ENCODE assay signal across 9 cellular contexts in genomic region chr14:95496111-95496681, GRCh38. TPM values are rescaled to one million over a fixed set of nuclear protein-coding genes. Genes with fewer than 3 reads are reported as not detected.
A peak's percentile ranks its signal among the peaks of the same experiment; 100 is the strongest.
DNase-seq lines count a peak whose midpoint lies in the region; ATAC-seq and TF ChIP-seq lines count a peak whose summit lies in the region.
"Had no signal": no experiment of that assay in that cellular context is flagged by ENCODE, and none has a peak within 500 bp of the region (broad histone marks: within the 10 kb centered on the region; RNA-seq: fewer than 3 reads in every experiment).

No MANE protein-coding gene starts in this region.

- H3K4me3 ChIP-seq in Karpas-422 (ENCODE audit: low read length) (no peak overlapping the region), testis (no peak overlapping the region)

- H3K27ac Mint-ChIP-seq in activated CD8-positive, alpha-beta memory T cell treated with anti-CD3 and anti-CD28 coated beads, Interleukin-2, amount 10 ng/mL, durations not matched to agents 7 days and 5 days = peak overlapping the region; percentile 86

- H3K4me1 ChIP-seq in Karpas-422 (ENCODE audit: low read length) = peaks cover 40% of the 10 kb centered on the region
- peaks cover 50% of the 10 kb centered on the region for H3K4me1 ChIP-seq in testis
- peaks cover 9% of the 10 kb centered on the region for H3K4me1 ChIP-seq in foreskin keratinocyte

- H3K27ac ChIP-seq in Karpas-422 (ENCODE audit: low read length) = no peak overlapping the region
- H3K27ac ChIP-seq in testis = peak overlapping the region; percentile 53 to 63
- H3K27ac ChIP-seq in foreskin keratinocyte = no peak overlapping the region

- H3K36me3 ChIP-seq in Karpas-422 (ENCODE audit: insufficient read depth, low read length) (no peaks in the 10 kb centered on the region), testis (ENCODE audit: low read depth, missing control alignments) (no peaks in the 10 kb centered on the region)

- 37 to 42% methylated on average over 4 of the region's 4 CpGs for WGBS in testis, 2 donors

- peak; percentile 76 for ATAC-seq in activated CD8-positive, alpha-beta memory T cell treated with anti-CD3 and anti-CD28 coated beads, Interleukin-2, amount 10 ng/mL, durations not matched to agents 7 days and 5 days
- no peak for ATAC-seq in foreskin keratinocyte

- no peak overlapping the region for H3K4me2 ChIP-seq in Karpas-422 (ENCODE audit: low read depth, low read length, poor library complexity, severe bottlenecking)

- H2AFZ ChIP-seq in Karpas-422 (ENCODE audit: low read length) = peak overlapping the region; percentile 55; the same call in 1 of the 2 replicates

- no peak for DNase-seq in activated CD8-positive, alpha-beta memory T cell treated with anti-CD3 and anti-CD28 coated beads, Interleukin-2, amount 10 ng/mL, durations not matched to agents 7 days and 5 days
- DNase-seq in activated CD8-positive, alpha-beta memory T cell treated with anti-CD3 and anti-CD28 coated beads for 24 hours = no peak
- DNase-seq in Karpas-422 (no peak), fibroblast of peridontal ligament (ENCODE audit: extremely low read depth) (peak; percentile 62), testis (no peak), foreskin keratinocyte (no peak), NCI-H128 (lab: John Stamatoyannopoulos, UW; ENCODE audit: unreplicated experiment) (no peak), NCI-H2171 treated with DMSO at 0.1 percent for 48 hours (lab: John Stamatoyannopoulos, UW) (no peak)
- DNase-seq: ACHN had no signal

- H3K9me3 ChIP-seq in Karpas-422 (ENCODE audit: low read length) (no peaks in the 10 kb centered on the region), testis (no peaks in the 10 kb centered on the region)

- no peak for TF ChIP-seq POLR2A in testis (IDR thresholded peaks at IDR 0.05)

- H3K9me2 ChIP-seq in Karpas-422 (replicated peaks; ENCODE audit: insufficient read depth, low read length) = no peaks in the 10 kb centered on the region

- H3K27me3 Mint-ChIP-seq in activated CD8-positive, alpha-beta memory T cell treated with anti-CD3 and anti-CD28 coated beads, Interleukin-2, amount 10 ng/mL, durations not matched to agents 7 days and 5 days = no peaks in the 10 kb centered on the region

- H3K79me2 ChIP-seq in Karpas-422 (ENCODE audit: low read length) = no peaks in the 10 kb centered on the region

- H4K20me1 ChIP-seq in Karpas-422 (ENCODE audit: insufficient read depth, low read depth, low read length) = no peaks in the 10 kb centered on the region

- no peaks in the 10 kb centered on the region for H3K27me3 ChIP-seq in Karpas-422 (ENCODE audit: low read length)
- H3K27me3 ChIP-seq in testis = no peaks in the 10 kb centered on the region
- H3K27me3 ChIP-seq in foreskin keratinocyte = no peaks in the 10 kb centered on the region

- no peaks in the 10 kb centered on the region for H3K9me3 Mint-ChIP-seq in activated CD8-positive, alpha-beta memory T cell treated with anti-CD3 and anti-CD28 coated beads, Interleukin-2, amount 10 ng/mL, durations not matched to agents 7 days and 5 days (ENCODE audit: low read depth)

- peaks cover 71% of the 10 kb centered on the region for H3K4me1 Mint-ChIP-seq in activated CD8-positive, alpha-beta memory T cell treated with anti-CD3 and anti-CD28 coated beads, Interleukin-2, amount 10 ng/mL, durations not matched to agents 7 days and 5 days

- H3K9ac ChIP-seq in Karpas-422 (ENCODE audit: low read length) = no peak overlapping the region; the same call in 1 of the 2 replicates

- CTCF ChIA-PET in activated CD8-positive, alpha-beta memory T cell treated with anti-CD3 and anti-CD28 coated beads, Interleukin-2, amount 10 ng/mL, durations not matched to agents 7 days and 5 days (lab: Charles Lee) = interaction anchor here (0.7 to 1.6 kb wide), 10 partner anchors 8 to 52 kb away, joined by 3 to 11 read pairs (median 4); partner anchors contain the start of gene SYNE3

- H3K4me3 Mint-ChIP-seq in activated CD8-positive, alpha-beta memory T cell treated with anti-CD3 and anti-CD28 coated beads, Interleukin-2, amount 10 ng/mL, durations not matched to agents 7 days and 5 days = no peak overlapping the region

- intact Hi-C loops in testis (cut with DNase I; ENCODE audit: low total_unique reads) = no loop called here

- H3K36me3 Mint-ChIP-seq in activated CD8-positive, alpha-beta memory T cell treated with anti-CD3 and anti-CD28 coated beads, Interleukin-2, amount 10 ng/mL, durations not matched to agents 7 days and 5 days = peaks cover 38% of the 10 kb centered on the region

- TF ChIP-seq CTCF in testis (IDR thresholded peaks at IDR 0.05) = no peak
- no peak for TF ChIP-seq CTCF in foreskin keratinocyte (conservative IDR thresholded peaks at IDR 0.05)

RNA-seq across cellular contexts. Expression of gene SYNE3, which starts 20.3 kb away (rescaled TPM):
- total RNA-seq in activated CD8-positive, alpha-beta memory T cell treated with anti-CD3 and anti-CD28 coated beads, Interleukin-2, amount 10 ng/mL, durations not matched to agents 7 days and 5 days = 10 to 100 TPM; 65.8 to 81.6 TPM
- 1.8 and 3.3 TPM in 2 replicates for total RNA-seq in Karpas-422 (2014; rRNA removed; shearing (Covaris generic); ENCODE audit: low replicate concordance)
- 10 to 100 TPM; 37.6 to 38.9 TPM for total RNA-seq in testis
- 8.3 TPM for polyA plus RNA-seq in testis (ENCODE audit: insufficient read depth, low read depth, low replicate concordance)
- total RNA-seq in foreskin keratinocyte = 5.7 and 7.7 TPM in 2 replicates
- 1.2 and 1.3 TPM in 2 replicates for polyA plus RNA-seq in foreskin keratinocyte

RNA-seq across cellular contexts. Expression of gene GLRX5, which starts 38.7 kb away (rescaled TPM):
- 10 to 100 TPM; 36.4 to 48.5 TPM for total RNA-seq in activated CD8-positive, alpha-beta memory T cell treated with anti-CD3 and anti-CD28 coated beads, Interleukin-2, amount 10 ng/mL, durations not matched to agents 7 days and 5 days
- total RNA-seq in Karpas-422 (2014; rRNA removed; shearing (Covaris generic); ENCODE audit: low replicate concordance) = 69.7 and 74.6 TPM in 2 replicates
- total RNA-seq in testis = 10 to 100 TPM; 83.9 to 95.0 TPM
- 101 TPM for polyA plus RNA-seq in testis (ENCODE audit: insufficient read depth, low read depth, low replicate concordance)
- total RNA-seq in foreskin keratinocyte = 47.8 and 48.6 TPM in 2 replicates
- 70.0 and 70.4 TPM in 2 replicates for polyA plus RNA-seq in foreskin keratinocyte

Comparison
In these comparisons a context has a peak if more than half of its experiments do, and no peak if none do; other contexts are left out.
1. H3K27ac ChIP-seq: peak in testis (2 of 2); none in Karpas-422 (single experiment) and foreskin keratinocyte (single experiment).